18 cellular contexts compared by ENCODE assay signal in genomic region chr7:47333131-47333887, GRCh38.
DNase-seq lines count a peak whose midpoint lies in the region; ATAC-seq and TF ChIP-seq lines count a peak whose summit lies in the region.
"Had no signal": no experiment of that assay in that cellular context is flagged by ENCODE, and none has a peak within 500 bp of the region (broad histone marks: within the 10 kb centered on the region; RNA-seq: fewer than 3 reads in every experiment).

No MANE protein-coding gene starts in this region.

- H3K4me3 ChIP-seq in HAP-1 (no peak overlapping the region), lower lobe of right lung (no peak overlapping the region), tibial nerve (no peak overlapping the region), transverse colon (no peak overlapping the region)
- H3K4me3 ChIP-seq: SJSA1 had no signal

- in situ Hi-C loops in HAP-1 (cut with MboI; ENCODE audit: low sequenced_read_pairs), result no loop called here
- in situ Hi-C loops in transverse colon (cut with MboI; ENCODE audit: low pct_ligation_motif_present in 1 of 4, low pct_unique_long_range_greater_than_20kb in 1 of 4, low sequenced_read_pairs in 3 of 4), result no loop called here

- H3K27ac ChIP-seq in lower lobe of right lung, result peak overlapping the region; percentile 51
- peak overlapping the region in 3 of 4 donors; percentile 42 to 96 (median 94) for H3K27ac ChIP-seq in tibial nerve
- H3K27ac ChIP-seq in transverse colon, result peak overlapping the region in 2 of 4 donors; percentile 0 to 2
- H3K27ac ChIP-seq: SJSA1 had no signal

- H3K36me3 ChIP-seq in HAP-1 (replicated peaks) (0 out of 2 replicates have a peak, but pooled peaks cover 4% of the 10 kb centered on the region), lower lobe of right lung (peaks cover 26% of the 10 kb centered on the region), tibial nerve (peaks cover 0 to 9% (median 0%) of the 10 kb centered on the region in 3 donors), transverse colon (no peaks in the 10 kb centered on the region)

- ATAC-seq in lower lobe of right lung (no peak), GM21619 (IDR thresholded peaks at IDR 0.05; ENCODE audit: unreplicated experiment) (no peak)
- ATAC-seq: PC-3 had no signal

- TF ChIP-seq POLR2A in tibial nerve (IDR thresholded peaks at IDR 0.05) (no peak), transverse colon (IDR thresholded peaks at IDR 0.05) (no peak)

- H3K4me1 ChIP-seq in HAP-1 (peaks cover 39% of the 10 kb centered on the region), lower lobe of right lung (peaks cover 72% of the 10 kb centered on the region), tibial nerve (peaks cover 6 to 84% (median 53%) of the 10 kb centered on the region in 4 donors), transverse colon (peaks cover 17 to 37% (median 24%) of the 10 kb centered on the region in 4 donors)

- intact Hi-C loops in lower lobe of right lung (cut with DNase I), result no loop called here
- intact Hi-C loops in transverse colon (cut with DNase I; ENCODE audit: low total_unique reads), result loop anchor here (5.0 kb wide), 1 partner anchor 39 kb away; no protein-coding TSS in a partner anchor

- peaks cover 17% of the 10 kb centered on the region for H3K27me3 Mint-ChIP-seq in brain

- H3K27me3 ChIP-seq in HAP-1 (ENCODE audit: low read depth), result no peaks in the 10 kb centered on the region
- no peaks in the 10 kb centered on the region for H3K27me3 ChIP-seq in lower lobe of right lung (ENCODE audit: low read depth)
- no peaks in the 10 kb centered on the region for H3K27me3 ChIP-seq in tibial nerve
- no peaks in the 10 kb centered on the region for H3K27me3 ChIP-seq in transverse colon
- H3K27me3 ChIP-seq: SJSA1 had no signal

- WGBS in tibial nerve, 2 donors, result 33 to 42% methylated on average over 5 of the region's 5 CpGs
- WGBS in transverse colon (ENCODE audit: low coverage in 1 of 2), 2 donors, result 55 to 60% methylated on average over 5 of the region's 5 CpGs

- peaks cover 20% of the 10 kb centered on the region for H3K36me3 Mint-ChIP-seq in brain

- peak overlapping the region in 4 of 5 experiments; percentile 59 to 82 (median 68) for H3K27ac Mint-ChIP-seq in brain

- H3K4me1 Mint-ChIP-seq in brain, result peaks cover 87% of the 10 kb centered on the region

- no peak for TF ChIP-seq CTCF in brain (conservative IDR thresholded peaks at IDR 0.05)
- TF ChIP-seq CTCF in lower lobe of right lung (IDR thresholded peaks at IDR 0.05), result no peak
- TF ChIP-seq CTCF in tibial nerve (IDR thresholded peaks at IDR 0.05), result no peak
- TF ChIP-seq CTCF in transverse colon (IDR thresholded peaks at IDR 0.05), result no peak

- peak; percentile 70 to 99 for DNase-seq in HAP-1 (ENCODE audit: low spot score in 2 of 2)
- DNase-seq in lower lobe of right lung, result no peak
- no peak for DNase-seq in tibial nerve (ENCODE audit: low spot score in 2 of 2)
- DNase-seq in DMS 273 treated with DMSO at 0.1 percent for 48 hours (lab: John Stamatoyannopoulos, UW), result no peak
- no peak for DNase-seq in transverse colon
- DNase-seq: ACHN, Caco-2, DMS53, Karpas-422, MM.1S, NCI-H1092 treated with DMSO at 0.1 percent for 48 hours, NCI-H2081 treated with DMSO at 0.1 percent for 48 hours, NCI-H510A, NCI-H774, PC-3 had no signal

- H3K9me3 ChIP-seq in HAP-1 (no peaks in the 10 kb centered on the region), lower lobe of right lung (no peaks in the 10 kb centered on the region), tibial nerve (no peaks in the 10 kb centered on the region), transverse colon (no peaks in the 10 kb centered on the region)
- H3K9me3 ChIP-seq: Caco-2, SJSA1 had no signal

- no peak for TF ChIP-seq EP300 in tibial nerve (IDR thresholded peaks at IDR 0.05)
- TF ChIP-seq EP300 in transverse colon (IDR thresholded peaks at IDR 0.05; ENCODE audit: low read depth), result no peak

- H3K9me3 Mint-ChIP-seq in brain, result peaks cover 0 to 11% (median 3%) of the 10 kb centered on the region in 5 experiments

- no peak overlapping the region for H3K4me3 Mint-ChIP-seq in brain

Comparison
In these comparisons a context has a peak if more than half of its experiments do, and no peak if none do; other contexts are left out.
1. DNase-seq: peak in HAP-1 (2 of 2); none in lower lobe of right lung (single experiment), tibial nerve (0 of 2), DMS 273 treated with DMSO at 0.1 percent for 48 hours (single experiment) and transverse colon (single experiment).